ENCODE assay signal across 1 cellular context in the genomic region with DNA sequence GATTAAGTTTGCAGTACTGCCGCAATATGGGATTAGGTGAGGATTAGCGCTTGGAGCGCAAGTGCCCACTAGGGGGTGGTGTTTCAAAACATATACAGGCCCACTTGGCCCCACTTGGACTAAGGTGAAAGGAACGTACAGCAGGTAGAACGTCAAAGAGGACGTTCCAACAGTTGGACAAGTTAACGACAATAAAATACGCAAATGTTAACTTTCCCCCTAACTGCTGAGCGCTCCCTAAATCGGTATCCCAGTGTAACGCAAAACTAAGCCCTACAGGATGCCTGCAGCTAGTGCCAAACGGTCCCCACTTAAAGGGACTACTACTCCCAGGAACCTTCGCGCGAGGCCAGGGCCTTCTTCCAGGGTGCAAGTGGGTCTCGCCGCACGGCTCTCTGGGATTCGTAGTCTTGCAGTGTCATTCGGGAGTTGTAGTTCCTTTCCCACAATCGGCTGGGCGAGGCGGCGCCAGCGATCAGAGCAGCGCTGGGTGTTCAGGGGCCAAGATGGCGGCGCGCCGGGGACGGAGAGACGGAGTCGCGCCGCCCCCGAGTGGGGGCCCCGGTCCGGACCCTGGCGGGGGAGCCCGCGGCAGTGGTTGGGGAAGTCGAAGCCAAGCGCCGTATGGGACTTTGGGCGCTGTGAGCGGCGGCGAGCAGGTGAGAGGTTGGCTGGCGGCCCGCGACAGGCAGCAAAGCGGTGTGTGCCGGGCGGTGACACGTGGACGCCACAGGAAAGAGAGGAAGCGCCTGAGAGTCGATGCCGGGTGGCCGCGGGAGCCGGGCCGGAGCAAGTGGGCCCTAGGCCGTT.
TF ChIP-seq lines count a peak whose summit lies in the region.

A gene with protein sequence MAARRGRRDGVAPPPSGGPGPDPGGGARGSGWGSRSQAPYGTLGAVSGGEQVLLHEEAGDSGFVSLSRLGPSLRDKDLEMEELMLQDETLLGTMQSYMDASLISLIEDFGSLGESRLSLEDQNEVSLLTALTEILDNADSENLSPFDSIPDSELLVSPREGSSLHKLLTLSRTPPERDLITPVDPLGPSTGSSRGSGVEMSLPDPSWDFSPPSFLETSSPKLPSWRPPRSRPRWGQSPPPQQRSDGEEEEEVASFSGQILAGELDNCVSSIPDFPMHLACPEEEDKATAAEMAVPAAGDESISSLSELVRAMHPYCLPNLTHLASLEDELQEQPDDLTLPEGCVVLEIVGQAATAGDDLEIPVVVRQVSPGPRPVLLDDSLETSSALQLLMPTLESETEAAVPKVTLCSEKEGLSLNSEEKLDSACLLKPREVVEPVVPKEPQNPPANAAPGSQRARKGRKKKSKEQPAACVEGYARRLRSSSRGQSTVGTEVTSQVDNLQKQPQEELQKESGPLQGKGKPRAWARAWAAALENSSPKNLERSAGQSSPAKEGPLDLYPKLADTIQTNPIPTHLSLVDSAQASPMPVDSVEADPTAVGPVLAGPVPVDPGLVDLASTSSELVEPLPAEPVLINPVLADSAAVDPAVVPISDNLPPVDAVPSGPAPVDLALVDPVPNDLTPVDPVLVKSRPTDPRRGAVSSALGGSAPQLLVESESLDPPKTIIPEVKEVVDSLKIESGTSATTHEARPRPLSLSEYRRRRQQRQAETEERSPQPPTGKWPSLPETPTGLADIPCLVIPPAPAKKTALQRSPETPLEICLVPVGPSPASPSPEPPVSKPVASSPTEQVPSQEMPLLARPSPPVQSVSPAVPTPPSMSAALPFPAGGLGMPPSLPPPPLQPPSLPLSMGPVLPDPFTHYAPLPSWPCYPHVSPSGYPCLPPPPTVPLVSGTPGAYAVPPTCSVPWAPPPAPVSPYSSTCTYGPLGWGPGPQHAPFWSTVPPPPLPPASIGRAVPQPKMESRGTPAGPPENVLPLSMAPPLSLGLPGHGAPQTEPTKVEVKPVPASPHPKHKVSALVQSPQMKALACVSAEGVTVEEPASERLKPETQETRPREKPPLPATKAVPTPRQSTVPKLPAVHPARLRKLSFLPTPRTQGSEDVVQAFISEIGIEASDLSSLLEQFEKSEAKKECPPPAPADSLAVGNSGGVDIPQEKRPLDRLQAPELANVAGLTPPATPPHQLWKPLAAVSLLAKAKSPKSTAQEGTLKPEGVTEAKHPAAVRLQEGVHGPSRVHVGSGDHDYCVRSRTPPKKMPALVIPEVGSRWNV (N-terminal part only) (plus strand): TSS at position 478 of the 810 bp plus-strand sequence. CDS start 29 bp downstream, at position 507.

TF ChIP-seq in WTC11, 78 proteins besides CTCF, POLR2A, EP300 and RAD21 (continued from another document and continues in another):
- TF ChIP-seq USF2 (CRISPR knock-in tag; IDR thresholded peaks at IDR 0.05) (no peak), SMAD3 (CRISPR knock-in tag; IDR thresholded peaks at IDR 0.05; ENCODE audit: borderline replicate concordance) (no peak), FOXP4 (CRISPR knock-in tag; IDR thresholded peaks at IDR 0.05) (peak; percentile 34; the same call in 1 of the 2 replicates), MAX (CRISPR knock-in tag; IDR thresholded peaks at IDR 0.05) (peak; percentile 89), PRRX2 (CRISPR knock-in tag; IDR thresholded peaks at IDR 0.05) (no peak), TEAD4 (CRISPR knock-in tag; IDR thresholded peaks at IDR 0.05) (no peak), FOXP1 (CRISPR knock-in tag; IDR thresholded peaks at IDR 0.05; ENCODE audit: borderline replicate concordance) (peak; percentile 69; the same call in 1 of the 2 replicates), NR3C1 (CRISPR knock-in tag; conservative IDR thresholded peaks at IDR 0.05; ENCODE audit: low read depth) (no peak), FOXK1 (CRISPR knock-in tag; IDR thresholded peaks at IDR 0.05) (peak; percentile 69; the same call in 1 of the 2 replicates), GRHL2 (CRISPR knock-in tag; IDR thresholded peaks at IDR 0.05; ENCODE audit: insufficient replicate concordance, severe bottlenecking) (no peak), AR (CRISPR knock-in tag; IDR thresholded peaks at IDR 0.05) (no peak), HMGXB4 (CRISPR knock-in tag; IDR thresholded peaks at IDR 0.05) (peak; percentile 93; the same call in 1 of the 2 replicates), ATF1 (CRISPR knock-in tag; IDR thresholded peaks at IDR 0.05) (no peak), ELF4 (CRISPR knock-in tag; IDR thresholded peaks at IDR 0.05; ENCODE audit: low read depth) (no peak), AFF4 (CRISPR knock-in tag; IDR thresholded peaks at IDR 0.05; ENCODE audit: borderline replicate concordance) (no peak; the same call in 1 of the 2 replicates), ETV6 (CRISPR knock-in tag; IDR thresholded peaks at IDR 0.05) (peak; percentile 83), RELA (CRISPR knock-in tag; IDR thresholded peaks at IDR 0.05; ENCODE audit: borderline replicate concordance) (no peak), IRF1 (CRISPR knock-in tag; IDR thresholded peaks at IDR 0.05) (no peak), NR1H2 (CRISPR knock-in tag; IDR thresholded peaks at IDR 0.05) (no peak), STAT6 (CRISPR knock-in tag; conservative IDR thresholded peaks at IDR 0.05; ENCODE audit: low read depth) (no peak), GABPB1 (CRISPR knock-in tag; IDR thresholded peaks at IDR 0.05) (peak; percentile 66; the same call in 1 of the 2 replicates), ZNF671 (CRISPR knock-in tag; IDR thresholded peaks at IDR 0.05) (no peak), ZNF121 (CRISPR knock-in tag; IDR thresholded peaks at IDR 0.05) (no peak)
- TF ChIP-seq, protein P1, sequence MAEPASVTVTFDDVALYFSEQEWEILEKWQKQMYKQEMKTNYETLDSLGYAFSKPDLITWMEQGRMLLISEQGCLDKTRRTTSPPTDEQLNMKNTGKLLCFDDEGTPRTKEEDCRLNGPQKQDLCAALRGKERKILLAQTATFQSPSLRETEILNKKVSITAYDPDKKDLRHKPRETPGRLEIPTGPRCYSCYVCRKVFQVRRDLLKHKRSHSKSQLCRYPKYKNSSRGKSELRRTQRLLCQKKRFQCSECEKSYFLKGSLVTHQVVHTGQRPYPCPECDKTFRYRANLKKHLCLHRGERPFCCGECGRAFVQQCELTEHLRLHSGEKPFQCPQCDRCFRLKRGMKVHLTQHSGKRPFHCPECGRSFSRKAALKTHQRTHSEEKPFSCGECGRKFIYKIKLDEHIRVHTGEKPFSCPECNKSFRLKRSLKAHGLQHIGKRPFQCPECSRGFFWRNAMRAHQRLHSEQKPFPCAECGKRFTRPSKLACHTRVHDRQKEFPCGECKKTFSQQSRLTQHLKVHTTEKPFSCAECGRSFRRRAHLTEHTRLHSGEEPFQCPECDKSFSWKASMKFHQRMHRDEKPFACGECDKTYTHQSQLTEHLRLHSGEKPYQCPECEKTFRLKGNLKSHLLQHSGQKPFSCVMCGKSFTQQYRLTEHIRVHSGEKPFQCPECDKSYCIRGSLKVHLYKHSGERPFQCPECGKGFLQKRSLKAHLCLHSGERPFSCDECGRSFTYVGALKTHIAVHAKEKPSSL (CRISPR knock-in tag; conservative IDR thresholded peaks at IDR 0.05), result no peak
